ENCODE assay signal across 1 cellular context in the genomic region with DNA sequence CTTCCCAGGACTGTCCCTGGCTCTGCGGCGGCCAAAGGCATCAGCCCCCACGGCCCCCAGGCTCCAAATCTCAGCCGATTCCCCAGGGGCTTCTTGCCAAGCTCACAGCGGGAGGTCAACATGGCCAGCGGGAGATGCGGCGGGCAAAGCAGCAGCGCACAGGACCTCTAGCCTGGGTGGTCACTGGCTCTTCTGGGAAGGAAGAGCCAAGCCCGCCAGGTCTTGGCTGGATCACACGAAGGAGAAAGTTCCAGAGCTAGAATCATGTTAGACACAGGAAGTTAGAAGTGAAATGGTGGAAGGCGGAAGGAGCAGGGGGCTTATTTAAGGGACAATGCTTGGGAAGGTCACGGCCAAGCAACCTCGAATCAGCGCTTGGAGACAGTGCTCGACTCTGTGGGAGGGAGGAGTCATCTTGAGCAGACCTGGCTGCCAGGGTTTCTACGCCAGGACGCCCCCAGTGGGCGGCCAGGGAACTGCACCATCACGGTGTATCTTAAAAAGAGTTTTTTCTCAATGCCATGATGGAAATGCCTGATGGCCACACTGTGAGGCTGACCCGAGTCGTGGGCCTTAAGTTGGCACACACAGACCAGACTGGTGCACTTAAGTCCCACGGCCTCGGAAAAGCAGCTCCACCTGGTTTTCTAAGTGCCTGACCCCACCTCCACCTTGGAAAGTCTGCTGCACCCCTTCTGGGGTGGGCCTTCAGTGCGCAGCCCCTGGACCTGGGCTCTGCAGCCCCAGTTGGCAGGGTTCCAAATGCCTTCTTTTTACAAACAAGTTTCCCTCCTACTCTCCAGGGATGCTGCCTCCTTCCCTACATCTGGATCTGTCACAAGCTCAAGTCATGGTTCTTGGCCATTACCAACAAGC.
A peak's percentile ranks its signal among the peaks of the same experiment; 100 is the strongest.
TF ChIP-seq lines count a peak whose summit lies in the region.

No MANE protein-coding gene starts in this region.

TF ChIP-seq in HEK293, 187 proteins besides CTCF, POLR2A, EP300 and RAD21 (continued from another document):
- TF ChIP-seq ZFHX2 (tag by site-specific recombination; conservative IDR thresholded peaks at IDR 0.05) (peak; percentile 14; the same call in 1 of the 2 replicates), ZNF341 (tag by site-specific recombination; IDR thresholded peaks at IDR 0.05; ENCODE audit: low read depth) (peak; percentile 72)
